Comparison of ENCODE assay signal across 20 cellular contexts in genomic region chr4:55238407-55238806, GRCh38.
DNase-seq lines count a peak whose midpoint lies in the region; ATAC-seq, FAIRE-seq and TF ChIP-seq lines count a peak whose summit lies in the region.
"Had no signal": no experiment of that assay in that cellular context is flagged by ENCODE, and none has a peak within 500 bp of the region (broad histone marks: within the 10 kb centered on the region; RNA-seq: fewer than 3 reads in every experiment).

No MANE protein-coding gene starts in this region.

- no peak overlapping the region for H3K9ac ChIP-seq in H1 (replicated peaks in 1 of 4; ENCODE audit: extremely low read depth in 1 of 4, low read depth in 3 of 4, low read length in 3 of 4)
- H3K9ac ChIP-seq: BLaER1 treated with 17β-estradiol and CSF1 and Interleukin-3, amounts not matched to agents 10 nM and 100 nM had no signal

- no peak overlapping the region for H2BK15ac ChIP-seq in H1 (ENCODE audit: low read length)

- H2AK5ac ChIP-seq in H1 (ENCODE audit: low read depth, low read length) = no peak overlapping the region

- H4K8ac ChIP-seq in H1 (ENCODE audit: extremely low read depth, insufficient read depth, low read length) = no peak overlapping the region

- no peak overlapping the region for H2BK12ac ChIP-seq in H1 (ENCODE audit: low read depth, low read length)

- H3K36me3 ChIP-seq in HEK293 (ENCODE audit: control insufficient read depth in 2 of 2, insufficient read depth in 1 of 2, low read length in 2 of 2) = no peaks in the 10 kb centered on the region
- no peaks in the 10 kb centered on the region; a peak in 1 of 8 replicates for H3K36me3 ChIP-seq in H1 (ENCODE audit: control insufficient read depth in 2 of 4, insufficient read depth in 4 of 4, low read length in 3 of 4)
- H3K36me3 ChIP-seq: BE2C; BLaER1 treated with 17β-estradiol and CSF1 and Interleukin-3, amounts not matched to agents 10 nM and 100 nM had no signal

- CTCF ChIA-PET in HEK293 (lab: Yijun Ruan, JAX) = no interaction called here
- CTCF ChIA-PET in H1 (lab: Charles Lee; ENCODE audit: partially characterized antibody) = no interaction called here

- no peak overlapping the region for H3K4me2 ChIP-seq in H1 (ENCODE audit: insufficient read depth in 1 of 2, low read depth in 2 of 2, low read length in 2 of 2)

- no peak for ATAC-seq in natural killer cell treated with Interleukin-12 subunit alpha and Interleukin-12 subunit beta and Interleukin-15 and Interleukin-18, amount 100 ng/mL, for 72 hours
- ATAC-seq: CD8-positive, alpha-beta T cell had no signal

- no peak overlapping the region for H3K23ac ChIP-seq in H1 (ENCODE audit: insufficient read length)

- H4K91ac ChIP-seq in H1 (replicated peaks; ENCODE audit: insufficient read length, low read length) = no peak overlapping the region

- no peak overlapping the region for H3K27ac Mint-ChIP-seq in natural killer cell treated with Interleukin-12 subunit alpha and Interleukin-12 subunit beta and Interleukin-15 and Interleukin-18, amount 100 ng/mL, for 72 hours
- H3K27ac Mint-ChIP-seq: CD4-positive, alpha-beta T cell; CD8-positive, alpha-beta T cell had no signal

- no peak overlapping the region for H3K18ac ChIP-seq in H1 (ENCODE audit: extremely low read depth, low read length)

- no peak overlapping the region for H3K27ac ChIP-seq in HEK293 (ENCODE audit: extremely low read depth, low read depth, low read length)
- H3K27ac ChIP-seq in H1 (ENCODE audit: low read depth, low read length) = no peak overlapping the region
- H3K27ac ChIP-seq: BLaER1 treated with 17β-estradiol and CSF1 and Interleukin-3, amounts not matched to agents 10 nM and 100 nM; C4-2B had no signal

- H3K4ac ChIP-seq in H1 (replicated peaks; ENCODE audit: insufficient read length, low read depth, low read length) = no peak overlapping the region

- DNase-seq in H1 (ENCODE audit: low read depth in 1 of 2, low spot score in 2 of 2) (no peak), iPS-NIHi11 (ENCODE audit: low spot score) (no peak)
- DNase-seq in stimulated activated CD4-positive, alpha-beta T cell treated with anti-CD3 and anti-CD28 coated beads, Interleukin-4, amount 100 ng/mL, for 1 hour = no peak
- DNase-seq in natural killer cell treated with Interleukin-12 subunit alpha and Interleukin-12 subunit beta and Interleukin-15 and Interleukin-18, amount 100 ng/mL, for 72 hours (ENCODE audit: low spot score) = no peak
- DNase-seq: 8988T; ACHN; BE2C; Caco-2; Calu3; CD4-positive, alpha-beta T cell; CD8-positive, alpha-beta T cell; DMS79 treated with DMSO at 0.1 percent for 48 hours had no signal

- peaks cover 17% of the 10 kb centered on the region for H3K9me3 Mint-ChIP-seq in natural killer cell treated with Interleukin-12 subunit alpha and Interleukin-12 subunit beta and Interleukin-15 and Interleukin-18, amount 100 ng/mL, for 72 hours

- no peak overlapping the region for H2BK5ac ChIP-seq in H1 (ENCODE audit: low read depth, low read length)

- no peaks in the 10 kb centered on the region for H3K23me2 ChIP-seq in H1 (ENCODE audit: low read depth, low read length)

- H3K4me3 Mint-ChIP-seq in natural killer cell treated with Interleukin-12 subunit alpha and Interleukin-12 subunit beta and Interleukin-15 and Interleukin-18, amount 100 ng/mL, for 72 hours = no peak overlapping the region
- H3K4me3 Mint-ChIP-seq: CD4-positive, alpha-beta T cell; CD8-positive, alpha-beta T cell had no signal

- 83% methylated on average over 2 of the region's 2 CpGs; no CpG with 5 or more reads in 1 of the 2 experiments for WGBS in H1 (ENCODE audit: extremely low coverage in 1 of 2, insufficient coverage in 1 of 2, insufficient read length in 1 of 2, insufficient replicate concordance in 2 of 2, low coverage in 1 of 2, low lambda C conversion rate in 2 of 2, missing lambda C conversion rate in 1 of 2), 2 experiments

- peaks cover 3% of the 10 kb centered on the region in 2 donors for H3K4me1 Mint-ChIP-seq in natural killer cell treated with Interleukin-12 subunit alpha and Interleukin-12 subunit beta and Interleukin-15 and Interleukin-18, amount 100 ng/mL, for 72 hours (ENCODE audit: low read depth in 2 of 2)

- H3K27me3 Mint-ChIP-seq in natural killer cell treated with Interleukin-12 subunit alpha and Interleukin-12 subunit beta and Interleukin-15 and Interleukin-18, amount 100 ng/mL, for 72 hours = peaks cover 2 to 23% of the 10 kb centered on the region in 2 donors

- no peak overlapping the region for H2BK120ac ChIP-seq in H1 (replicated peaks; ENCODE audit: low read depth, low read length)

- H3K4me3 ChIP-seq in HEK293 (ENCODE audit: low read depth, low read length) = no peak overlapping the region
- no peak overlapping the region for H3K4me3 ChIP-seq in H1 (ENCODE audit: extremely low read depth in 1 of 4, insufficient read depth in 2 of 4, low read depth in 3 of 4, low read length in 4 of 4)
- H3K4me3 ChIP-seq: BLaER1 treated with 17β-estradiol and CSF1 and Interleukin-3, amounts not matched to agents 10 nM and 100 nM had no signal

- no peaks in the 10 kb centered on the region for H3K79me2 ChIP-seq in H1 (ENCODE audit: control insufficient read depth in 1 of 2, insufficient read depth in 2 of 2, low read length in 2 of 2)

- TF ChIP-seq CTCF in HEK293 (tag by site-specific recombination; IDR thresholded peaks at IDR 0.05) (no peak), H1 (IDR thresholded peaks at IDR 0.05; ENCODE audit: control extremely low read depth in 1 of 3, insufficient read depth in 1 of 3, low read depth in 1 of 3, low read length in 3 of 3) (no peak)

- TF ChIP-seq RAD21 in H1 (IDR thresholded peaks at IDR 0.05 in 1 of 2, conservative IDR thresholded peaks at IDR 0.05 in 1 of 2; ENCODE audit: low read depth in 2 of 2, low read length in 2 of 2) = no peak

- peak; percentile 68 for FAIRE-seq in H1 (lab: Jason Lieb, UNC)
- FAIRE-seq: A204.1, D721Med, G401.6, GM12891, GM19239 had no signal

- TF ChIP-seq POLR2A in H1 (IDR thresholded peaks at IDR 0.05; ENCODE audit: control extremely low read depth in 1 of 2, low read depth in 2 of 2, low read length in 2 of 2) = no peak

- TF ChIP-seq EP300 in H1 (IDR thresholded peaks at IDR 0.05; ENCODE audit: borderline replicate concordance in 1 of 2, low read depth in 2 of 2, low read length in 2 of 2) = no peak

- H3K14ac ChIP-seq in H1 (ENCODE audit: insufficient read length) = no peak overlapping the region

- peaks cover 14% of the 10 kb centered on the region for H3K36me3 Mint-ChIP-seq in natural killer cell treated with Interleukin-12 subunit alpha and Interleukin-12 subunit beta and Interleukin-15 and Interleukin-18, amount 100 ng/mL, for 72 hours
- H3K36me3 Mint-ChIP-seq: CD8-positive, alpha-beta T cell had no signal

- no peak overlapping the region for H2BK20ac ChIP-seq in H1 (ENCODE audit: low read length)

- no peak overlapping the region for H2AFZ ChIP-seq in H1 (ENCODE audit: low read length)

- no peaks in the 10 kb centered on the region for H4K20me1 ChIP-seq in H1 (replicated peaks in 1 of 2; ENCODE audit: control insufficient read depth in 1 of 2, insufficient read depth in 2 of 2, low read length in 2 of 2)
- H4K20me1 ChIP-seq: BLaER1 treated with 17β-estradiol and CSF1 and Interleukin-3, amounts not matched to agents 10 nM and 100 nM had no signal

- POLR2A ChIA-PET in HEK293 (lab: Yijun Ruan, JAX) = no interaction called here
- POLR2A ChIA-PET in H1 (lab: Charles Lee; ENCODE audit: partially characterized antibody) = no interaction called here

- H3K27me3 ChIP-seq in H1 (replicated peaks in 1 of 4; ENCODE audit: control insufficient read depth in 3 of 4, extremely low read depth in 1 of 4, insufficient read depth in 3 of 4, low read length in 3 of 4) = no peaks in the 10 kb centered on the region; a peak in 1 of 7 replicates
- H3K27me3 ChIP-seq: BE2C; BLaER1 treated with 17β-estradiol and CSF1 and Interleukin-3, amounts not matched to agents 10 nM and 100 nM had no signal

- H3K56ac ChIP-seq in H1 (replicated peaks; ENCODE audit: insufficient read length, low read depth, low read length) = no peak overlapping the region

- H3K79me1 ChIP-seq in H1 (ENCODE audit: low read depth, low read length) = no peaks in the 10 kb centered on the region

- H3K4me1 ChIP-seq in HEK293 (ENCODE audit: control insufficient read depth, insufficient read depth, low read length) = no peaks in the 10 kb centered on the region
- no peaks in the 10 kb centered on the region for H3K4me1 ChIP-seq in H1 (replicated peaks in 1 of 4; ENCODE audit: control insufficient read depth in 3 of 4, insufficient read depth in 4 of 4, low read length in 3 of 4)
- H3K4me1 ChIP-seq: BE2C, Caco-2 had no signal

- H3K9me3 ChIP-seq in HEK293 (ENCODE audit: control insufficient read depth, insufficient read depth, low read depth, low read length) (no peaks in the 10 kb centered on the region), H1 (ENCODE audit: insufficient read depth in 2 of 2, low read depth in 1 of 2, low read length in 1 of 2) (peaks cover 0 to 7% of the 10 kb centered on the region in 2 experiments; a peak in 3 of 4 replicates)
- H3K9me3 ChIP-seq: BE2C had no signal

- no peak overlapping the region for H4K5ac ChIP-seq in H1 (ENCODE audit: insufficient read length, low read depth, low read length)

TF ChIP-seq in HEK293, 187 proteins besides CTCF, POLR2A, EP300 and RAD21:
- TF ChIP-seq SETDB1 (IDR thresholded peaks at IDR 0.05; ENCODE audit: insufficient read length, low read length) = peak; percentile 91
- TF ChIP-seq ZNF157 (tag by site-specific recombination; IDR thresholded peaks at IDR 0.05) = no peak
